In the genomic region with DNA sequence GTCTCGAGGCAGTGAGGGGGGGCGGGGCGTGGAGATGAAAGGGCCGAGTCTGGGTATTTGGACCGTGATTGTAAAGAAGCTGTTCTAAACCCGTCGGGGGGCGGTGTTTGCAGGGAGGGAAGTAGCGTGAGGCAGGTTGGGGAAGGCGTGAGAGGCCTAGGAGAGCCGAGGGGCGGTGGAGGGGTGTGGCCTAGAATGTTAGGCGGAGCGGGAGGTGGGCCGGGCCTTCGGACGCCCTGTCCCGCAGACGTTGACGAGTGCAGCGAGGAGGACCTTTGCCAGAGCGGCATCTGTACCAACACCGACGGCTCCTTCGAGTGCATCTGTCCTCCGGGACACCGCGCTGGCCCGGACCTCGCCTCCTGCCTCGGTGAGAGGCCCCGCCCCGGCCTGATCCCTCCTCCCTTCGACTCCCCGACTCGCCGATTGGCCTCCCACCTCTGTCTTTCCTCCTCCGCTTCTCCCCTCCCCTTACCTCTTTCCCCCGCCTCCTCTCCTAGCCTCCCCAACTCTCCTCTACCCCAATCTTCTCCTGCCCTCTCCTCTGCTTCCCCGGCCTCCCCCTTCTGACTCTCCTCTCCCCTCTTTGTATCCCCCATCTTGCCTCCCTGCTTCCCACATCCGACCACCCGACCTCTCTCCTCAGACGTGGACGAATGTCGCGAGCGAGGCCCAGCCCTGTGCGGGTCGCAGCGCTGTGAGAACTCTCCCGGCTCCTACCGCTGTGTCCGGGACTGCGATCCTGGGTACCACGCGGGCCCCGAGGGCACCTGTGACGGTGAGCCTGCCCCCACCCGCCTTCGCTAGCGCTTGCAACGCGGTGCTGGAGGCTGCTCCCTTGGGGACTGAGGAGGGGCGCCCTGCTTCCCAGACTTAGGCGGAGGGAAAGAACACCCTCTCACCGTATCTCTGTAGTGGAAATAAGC, we compare ENCODE assay signal across 8 cellular contexts. TPM values are rescaled to one million over a fixed set of nuclear protein-coding genes. Genes with fewer than 3 reads are reported as not detected.
DNase-seq lines count a peak whose midpoint lies in the region; ATAC-seq and TF ChIP-seq lines count a peak whose summit lies in the region.

No MANE protein-coding gene starts in this region.

- no peaks in the 10 kb centered on the region for H3K9me3 Mint-ChIP-seq in CD8-positive, alpha-beta T cell
- H3K9me3 Mint-ChIP-seq in GM23338 (no peaks in the 10 kb centered on the region; the same call in 1 of the 3 replicates), WTC11 (no peaks in the 10 kb centered on the region)

- no peak for TF ChIP-seq CTCF in CD8-positive, alpha-beta T cell (IDR thresholded peaks at IDR 0.05)
- TF ChIP-seq CTCF in GM23338 (conservative IDR thresholded peaks at IDR 0.05; ENCODE audit: low read depth in 2 of 2) (no peak), WTC11 (IDR thresholded peaks at IDR 0.05) (no peak), cardiac fibroblast (IDR thresholded peaks at IDR 0.05; ENCODE audit: low read depth, low read length) (no peak)

- no peaks in the 10 kb centered on the region for H3K27me3 Mint-ChIP-seq in CD8-positive, alpha-beta T cell (ENCODE audit: low read depth)
- H3K27me3 Mint-ChIP-seq in GM23338 (ENCODE audit: insufficient read depth, low read depth, poor library complexity) (peaks cover 47% of the 10 kb centered on the region), WTC11 (ENCODE audit: low read depth) (peaks cover 45% of the 10 kb centered on the region)

- H3K4me1 Mint-ChIP-seq in CD8-positive, alpha-beta T cell (ENCODE audit: low read depth), result peaks cover 56% of the 10 kb centered on the region
- H3K4me1 Mint-ChIP-seq in GM23338, result peaks cover 25% of the 10 kb centered on the region
- peaks cover 24% of the 10 kb centered on the region for H3K4me1 Mint-ChIP-seq in WTC11

- H3F3A ChIP-seq in GM23338 (replicated peaks; ENCODE audit: low read depth), result peaks cover 19% of the 10 kb centered on the region; the same call in 1 of the 2 replicates

- H3K4me2 ChIP-seq in GM23338, result peak overlapping the region; percentile 99

- peak overlapping the region; percentile 57 for H3K27ac ChIP-seq in CD8-positive, alpha-beta T cell (ENCODE audit: low read depth, low read length)
- H3K27ac ChIP-seq in GM23338 (ENCODE audit: low read depth), result peak overlapping the region; percentile 92

- peak overlapping the region; percentile 96 for H2AFZ ChIP-seq in GM23338

- H3K4me1 ChIP-seq in CD8-positive, alpha-beta T cell (ENCODE audit: insufficient read depth, low read length), result peaks cover 27% of the 10 kb centered on the region
- peaks cover 11% of the 10 kb centered on the region; the same call in 1 of the 2 replicates for H3K4me1 ChIP-seq in GM23338 (ENCODE audit: insufficient read depth)

- CTCF ChIA-PET in CD8-positive, alpha-beta T cell (lab: Charles Lee), result interaction anchor here (1.2 to 2.5 kb wide), 5 partner anchors 9 to 21 kb away, joined by 3 to 14 read pairs (median 4); no protein-coding TSS in a partner anchor
- CTCF ChIA-PET in WTC11 (lab: Charles Lee), result interaction anchor here (0.6 to 4.0 kb wide), 27 partner anchors 9 to 754 kb away, joined by 3 to 94 read pairs (median 4); a partner anchor contains a TSS

- H3K27me3 ChIP-seq in CD8-positive, alpha-beta T cell (ENCODE audit: insufficient read depth, low read length), result no peaks in the 10 kb centered on the region
- peaks cover 36% of the 10 kb centered on the region for H3K27me3 ChIP-seq in GM23338 (ENCODE audit: insufficient read depth)

- peak overlapping the region; percentile 89 for H3K4me3 ChIP-seq in CD8-positive, alpha-beta T cell (ENCODE audit: low read depth, low read length)
- H3K4me3 ChIP-seq in GM23338 (peak overlapping the region; percentile 96), cardiac fibroblast (replicated peaks in 1 of 2; ENCODE audit: low read depth in 2 of 2, low read length in 2 of 2) (peak overlapping the region; percentile 60 to 86)

- ATAC-seq in CD8-positive, alpha-beta T cell, result peak; percentile 66
- peak; percentile 59 for ATAC-seq in GM23338
- ATAC-seq in WTC11, result peak; percentile 52

- H3K9me2 ChIP-seq in GM23338 (ENCODE audit: insufficient read depth), result no peaks in the 10 kb centered on the region

- POLR2A ChIA-PET in CD8-positive, alpha-beta T cell (lab: Charles Lee), result interaction anchor here (2.4 kb wide), 1 partner anchor 10 kb away, joined by 15 read pairs; no protein-coding TSS in a partner anchor
- POLR2A ChIA-PET in WTC11 (lab: Charles Lee), result interaction anchor here (0.6 to 3.0 kb wide), 5 partner anchors 10 to 180 kb away, joined by 3 to 39 read pairs (median 4); a partner anchor contains a TSS

- H3K4me3 Mint-ChIP-seq in CD8-positive, alpha-beta T cell, result peak overlapping the region; percentile 94
- H3K4me3 Mint-ChIP-seq in GM23338 (peak overlapping the region; percentile 88), WTC11 (peak overlapping the region; percentile 90)

- H3K36me3 Mint-ChIP-seq in CD8-positive, alpha-beta T cell, result peaks cover 17% of the 10 kb centered on the region
- H3K36me3 Mint-ChIP-seq in GM23338 (ENCODE audit: low read depth), result peaks cover 8% of the 10 kb centered on the region; the same call in 2 of the 3 replicates
- peaks cover 17% of the 10 kb centered on the region for H3K36me3 Mint-ChIP-seq in WTC11

- intact Hi-C loops in CD8-positive, alpha-beta T cell (cut with DNase I, micrococcal nuclease), result loop anchor here (1.0 to 5.0 kb wide), 7 partner anchors 9 to 648 kb away; a partner anchor contains a TSS

- no peaks in the 10 kb centered on the region for H3K9me3 ChIP-seq in CD8-positive, alpha-beta T cell (ENCODE audit: low read length)

- H3K79me2 ChIP-seq in GM23338 (replicated peaks; ENCODE audit: insufficient read depth), result no peaks in the 10 kb centered on the region

- peak overlapping the region; percentile 82 for H3K27ac Mint-ChIP-seq in CD8-positive, alpha-beta T cell
- H3K27ac Mint-ChIP-seq in GM23338 (peak overlapping the region; percentile 97), WTC11 (peak overlapping the region; percentile 99)

- no peaks in the 10 kb centered on the region for H3K36me3 ChIP-seq in CD8-positive, alpha-beta T cell (ENCODE audit: insufficient read depth, low read length)
- no peaks in the 10 kb centered on the region for H3K36me3 ChIP-seq in GM23338 (ENCODE audit: insufficient read depth)

- H4K20me1 ChIP-seq in GM23338 (replicated peaks; ENCODE audit: insufficient read depth), result peaks cover 5% of the 10 kb centered on the region

- peak; percentile 69 to 90 (median 82) for DNase-seq in CD8-positive, alpha-beta T cell
- peak; percentile 94 for DNase-seq in GM23338 (ENCODE audit: low spot score)
- DNase-seq in NCI-H187 treated with DMSO at 0.1 percent for 48 hours (lab: John Stamatoyannopoulos, UW), result peak; percentile 74
- peak; percentile 90 for DNase-seq in WTC11 (ENCODE audit: low spot score)
- peak; percentile 54 to 86 for DNase-seq in cardiac fibroblast (ENCODE audit: low read depth in 2 of 2)
- peak; percentile 86 for DNase-seq in left kidney (ENCODE audit: low read depth, low spot score)
- peak; percentile 60 to 82 (median 70) for DNase-seq in stimulated activated CD4-positive, alpha-beta T cell treated with anti-CD3 and anti-CD28 coated beads, TNF-alpha, amount 100 ng/mL, for 1 hour (ENCODE audit: low read depth in 3 of 3, low spot score in 1 of 3)
- DNase-seq in SHP77 treated with DMSO at 0.1 percent for 48 hours (lab: John Stamatoyannopoulos, UW), result no peak

TF ChIP-seq in GM23338, 12 proteins besides CTCF, POLR2A, EP300 and RAD21 (continues in another document):
- no peak for TF ChIP-seq EZH2phosphoT487 (IDR thresholded peaks at IDR 0.05; ENCODE audit: unreplicated experiment)
- TF ChIP-seq, protein P1, sequence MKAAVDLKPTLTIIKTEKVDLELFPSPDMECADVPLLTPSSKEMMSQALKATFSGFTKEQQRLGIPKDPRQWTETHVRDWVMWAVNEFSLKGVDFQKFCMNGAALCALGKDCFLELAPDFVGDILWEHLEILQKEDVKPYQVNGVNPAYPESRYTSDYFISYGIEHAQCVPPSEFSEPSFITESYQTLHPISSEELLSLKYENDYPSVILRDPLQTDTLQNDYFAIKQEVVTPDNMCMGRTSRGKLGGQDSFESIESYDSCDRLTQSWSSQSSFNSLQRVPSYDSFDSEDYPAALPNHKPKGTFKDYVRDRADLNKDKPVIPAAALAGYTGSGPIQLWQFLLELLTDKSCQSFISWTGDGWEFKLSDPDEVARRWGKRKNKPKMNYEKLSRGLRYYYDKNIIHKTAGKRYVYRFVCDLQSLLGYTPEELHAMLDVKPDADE (IDR thresholded peaks at IDR 0.05), result no peak

TF ChIP-seq in WTC11, 78 proteins besides CTCF, POLR2A, EP300 and RAD21 (continues in another document):
- TF ChIP-seq, protein P2, sequence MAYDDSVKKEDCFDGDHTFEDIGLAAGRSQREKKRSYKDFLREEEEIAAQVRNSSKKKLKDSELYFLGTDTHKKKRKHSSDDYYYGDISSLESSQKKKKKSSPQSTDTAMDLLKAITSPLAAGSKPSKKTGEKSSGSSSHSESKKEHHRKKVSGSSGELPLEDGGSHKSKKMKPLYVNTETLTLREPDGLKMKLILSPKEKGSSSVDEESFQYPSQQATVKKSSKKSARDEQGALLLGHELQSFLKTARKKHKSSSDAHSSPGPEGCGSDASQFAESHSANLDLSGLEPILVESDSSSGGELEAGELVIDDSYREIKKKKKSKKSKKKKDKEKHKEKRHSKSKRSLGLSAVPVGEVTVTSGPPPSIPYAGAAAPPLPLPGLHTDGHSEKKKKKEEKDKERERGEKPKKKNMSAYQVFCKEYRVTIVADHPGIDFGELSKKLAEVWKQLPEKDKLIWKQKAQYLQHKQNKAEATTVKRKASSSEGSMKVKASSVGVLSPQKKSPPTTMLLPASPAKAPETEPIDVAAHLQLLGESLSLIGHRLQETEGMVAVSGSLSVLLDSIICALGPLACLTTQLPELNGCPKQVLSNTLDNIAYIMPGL (CRISPR knock-in tag; IDR thresholded peaks at IDR 0.05), result no peak
- TF ChIP-seq SMAD3 (CRISPR knock-in tag; IDR thresholded peaks at IDR 0.05; ENCODE audit: borderline replicate concordance), result no peak

RNA-seq across cellular contexts. Expression of a gene that starts 12.8 kb away (rescaled TPM):
- total RNA-seq in CD8-positive, alpha-beta T cell, result 100 to 1,000 TPM in 1 of 2 experiments, 10 to 100 TPM in 1; 86.0 to 107 TPM
- total RNA-seq in GM23338 (2014; rRNA removed; shearing (Covaris generic)), result 53.2 and 65.0 TPM in 2 replicates
- polyA plus RNA-seq in GM23338 (2016; fragmentation: Nextera tagmentation; extraction: Ambion mirVana), result 48.4 and 50.3 TPM in 2 replicates
- total RNA-seq in WTC11 (2021), result 125 to 168 TPM (median 166 TPM) in 3 replicates

RNA-seq across cellular contexts. Expression of a gene that starts 37.3 kb away (rescaled TPM):
- 10 to 100 TPM; 93.8 to 95.3 TPM for total RNA-seq in CD8-positive, alpha-beta T cell
- total RNA-seq in GM23338 (2014; rRNA removed; shearing (Covaris generic)), result 60.0 and 63.2 TPM in 2 replicates
- 69.8 and 74.6 TPM in 2 replicates for polyA plus RNA-seq in GM23338 (2016; fragmentation: Nextera tagmentation; extraction: Ambion mirVana)
- total RNA-seq in WTC11 (2021), result 71.7 to 82.1 TPM (median 76.9 TPM) in 3 replicates
